8 cellular contexts compared by ENCODE assay signal in genomic region chr14:66715313-66715712, GRCh38.
DNase-seq lines count a peak whose midpoint lies in the region; ATAC-seq and TF ChIP-seq lines count a peak whose summit lies in the region.
"Not testable (repeated sequence)": the region's sequence is repeated elsewhere in the genome, so short reads cannot be mapped to it uniquely, and the experiment has no call there.

No MANE protein-coding gene starts in this region.

- peak overlapping the region; percentile 17; the same call in 1 of the 2 replicates for H3K9ac ChIP-seq in KMS-11

- not testable (repeated sequence) for H3K4me3 ChIP-seq in KMS-11 (IDR thresholded peaks at IDR 0.05; ENCODE audit: insufficient read depth, low read depth, low read length); naive thymus-derived CD4-positive, alpha-beta T cell (ENCODE audit: low read length)

- not testable (repeated sequence) for H3K27me3 Mint-ChIP-seq in T-helper 2 cell treated with Interferon-gamma antibody and Interleukin-4, amounts not matched to agents 5 μg/mL and 100 μg/mL, for 36 hours (ENCODE audit: low read depth); activated CD8-positive, alpha-beta T cell treated with anti-CD3 and anti-CD28 coated beads, Interleukin-2, amount 10 ng/mL, durations not matched to agents 7 days and 5 days (ENCODE audit: low read depth); activated T-helper 2 cell treated with anti-CD3 and anti-CD28 coated beads, Interferon-gamma antibody, Interleukin-2, Interleukin-4, amounts not matched to agents 10 μg/mL and 5 μg/mL and 100 μg/mL, durations not matched to agents 14 hours and 24 hours and 36 hours (ENCODE audit: low read depth); activated naive CD8-positive, alpha-beta T cell treated with anti-CD3 and anti-CD28 coated beads, Interleukin-2, amount 50 U/mL, for 24 hours; naive thymus-derived CD4-positive, alpha-beta T cell; stimulated activated naive CD8-positive, alpha-beta T cell treated with anti-CD3 and anti-CD28 coated beads, Interleukin-15, amount 100 ng/mL, for 72 hours

- not testable (repeated sequence) for H3K36me3 ChIP-seq in KMS-11 (ENCODE audit: insufficient read depth); naive thymus-derived CD4-positive, alpha-beta T cell (ENCODE audit: control insufficient read depth in 2 of 3, insufficient read depth in 3 of 3, low read length in 3 of 3)

- POLR2A ChIA-PET in activated CD8-positive, alpha-beta T cell treated with anti-CD3 and anti-CD28 coated beads, Interleukin-2, amount 10 ng/mL, durations not matched to agents 7 days and 5 days (lab: Charles Lee); naive thymus-derived CD4-positive, alpha-beta T cell (lab: Charles Lee): not testable (repeated sequence)

- peaks cover 15% of the 10 kb centered on the region for H3K9me3 Mint-ChIP-seq in T-helper 2 cell treated with Interferon-gamma antibody and Interleukin-4, amounts not matched to agents 5 μg/mL and 100 μg/mL, for 36 hours
- H3K9me3 Mint-ChIP-seq in activated CD8-positive, alpha-beta T cell treated with anti-CD3 and anti-CD28 coated beads, Interleukin-2, amount 10 ng/mL, durations not matched to agents 7 days and 5 days (ENCODE audit: insufficient read depth): not testable (repeated sequence)
- H3K9me3 Mint-ChIP-seq in activated T-helper 2 cell treated with anti-CD3 and anti-CD28 coated beads, Interferon-gamma antibody, Interleukin-2, Interleukin-4, amounts not matched to agents 10 μg/mL and 5 μg/mL and 100 μg/mL, durations not matched to agents 14 hours and 24 hours and 36 hours: peaks cover 21% of the 10 kb centered on the region
- H3K9me3 Mint-ChIP-seq in activated naive CD8-positive, alpha-beta T cell treated with anti-CD3 and anti-CD28 coated beads, Interleukin-2, amount 50 U/mL, for 24 hours: peaks cover 13% of the 10 kb centered on the region
- peaks cover 0 to 38% (median 14%) of the 10 kb centered on the region in 11 donors for H3K9me3 Mint-ChIP-seq in naive thymus-derived CD4-positive, alpha-beta T cell
- peaks cover 9 to 21% of the 10 kb centered on the region in 2 donors for H3K9me3 Mint-ChIP-seq in stimulated activated naive CD8-positive, alpha-beta T cell treated with anti-CD3 and anti-CD28 coated beads, Interleukin-15, amount 100 ng/mL, for 72 hours

- H3K79me2 ChIP-seq in KMS-11 (ENCODE audit: insufficient read depth, low read depth): not testable (repeated sequence)

- DNase-seq in DMS53 (lab: John Stamatoyannopoulos, UW): peak; percentile 6
- DNase-seq in T-helper 2 cell treated with Interferon-gamma antibody and Interleukin-4, amounts not matched to agents 5 μg/mL and 100 μg/mL, for 36 hours (ENCODE audit: low spot score); activated CD8-positive, alpha-beta T cell treated with anti-CD3 and anti-CD28 coated beads, Interleukin-2, amount 10 ng/mL, durations not matched to agents 7 days and 5 days; activated T-helper 2 cell treated with anti-CD3 and anti-CD28 coated beads, Interferon-gamma antibody, Interleukin-2, Interleukin-4, amounts not matched to agents 10 μg/mL and 5 μg/mL and 100 μg/mL, durations not matched to agents 14 hours and 24 hours and 36 hours (ENCODE audit: low spot score); activated naive CD8-positive, alpha-beta T cell treated with anti-CD3 and anti-CD28 coated beads, Interleukin-2, amount 50 U/mL, for 24 hours; naive thymus-derived CD4-positive, alpha-beta T cell; stimulated activated naive CD8-positive, alpha-beta T cell treated with anti-CD3 and anti-CD28 coated beads, Interleukin-15, amount 100 ng/mL, for 72 hours: not testable (repeated sequence)

- not testable (repeated sequence) for ATAC-seq in activated CD8-positive, alpha-beta T cell treated with anti-CD3 and anti-CD28 coated beads, Interleukin-2, amount 10 ng/mL, durations not matched to agents 7 days and 5 days; activated naive CD8-positive, alpha-beta T cell treated with anti-CD3 and anti-CD28 coated beads, Interleukin-2, amount 50 U/mL, for 24 hours; naive thymus-derived CD4-positive, alpha-beta T cell; stimulated activated naive CD8-positive, alpha-beta T cell treated with anti-CD3 and anti-CD28 coated beads, Interleukin-15, amount 100 ng/mL, for 72 hours

- H3K4me1 Mint-ChIP-seq in T-helper 2 cell treated with Interferon-gamma antibody and Interleukin-4, amounts not matched to agents 5 μg/mL and 100 μg/mL, for 36 hours (ENCODE audit: low read depth): peaks cover 36% of the 10 kb centered on the region
- H3K4me1 Mint-ChIP-seq in activated CD8-positive, alpha-beta T cell treated with anti-CD3 and anti-CD28 coated beads, Interleukin-2, amount 10 ng/mL, durations not matched to agents 7 days and 5 days (ENCODE audit: low read depth): peaks cover 52% of the 10 kb centered on the region
- H3K4me1 Mint-ChIP-seq in activated T-helper 2 cell treated with anti-CD3 and anti-CD28 coated beads, Interferon-gamma antibody, Interleukin-2, Interleukin-4, amounts not matched to agents 10 μg/mL and 5 μg/mL and 100 μg/mL, durations not matched to agents 14 hours and 24 hours and 36 hours (ENCODE audit: low read depth): peaks cover 38% of the 10 kb centered on the region
- H3K4me1 Mint-ChIP-seq in activated naive CD8-positive, alpha-beta T cell treated with anti-CD3 and anti-CD28 coated beads, Interleukin-2, amount 50 U/mL, for 24 hours: peaks cover 40% of the 10 kb centered on the region
- peaks cover 18 to 47% (median 40%) of the 10 kb centered on the region in 7 donors for H3K4me1 Mint-ChIP-seq in naive thymus-derived CD4-positive, alpha-beta T cell
- H3K4me1 Mint-ChIP-seq in stimulated activated naive CD8-positive, alpha-beta T cell treated with anti-CD3 and anti-CD28 coated beads, Interleukin-15, amount 100 ng/mL, for 72 hours: peaks cover 50% of the 10 kb centered on the region

- intact Hi-C loops in activated T-helper 2 cell treated with anti-CD3 and anti-CD28 coated beads, Interferon-gamma antibody, Interleukin-2, Interleukin-4, amounts not matched to agents 10 μg/mL and 5 μg/mL and 100 μg/mL, durations not matched to agents 14 hours and 24 hours and 36 hours (cut with micrococcal nuclease): loop anchor here (10.0 kb wide), 1 partner anchor 201 kb away; no protein-coding TSS in a partner anchor
- intact Hi-C loops in naive thymus-derived CD4-positive, alpha-beta T cell (cut with micrococcal nuclease): loop anchor here in 1 of 2 donors (10.0 kb wide), 1 partner anchor 51 kb away; no protein-coding TSS in a partner anchor

- not testable (repeated sequence) for H3K36me3 Mint-ChIP-seq in T-helper 2 cell treated with Interferon-gamma antibody and Interleukin-4, amounts not matched to agents 5 μg/mL and 100 μg/mL, for 36 hours (ENCODE audit: low read depth)
- H3K36me3 Mint-ChIP-seq in activated CD8-positive, alpha-beta T cell treated with anti-CD3 and anti-CD28 coated beads, Interleukin-2, amount 10 ng/mL, durations not matched to agents 7 days and 5 days (ENCODE audit: low read depth): peaks cover 24% of the 10 kb centered on the region
- H3K36me3 Mint-ChIP-seq in activated T-helper 2 cell treated with anti-CD3 and anti-CD28 coated beads, Interferon-gamma antibody, Interleukin-2, Interleukin-4, amounts not matched to agents 10 μg/mL and 5 μg/mL and 100 μg/mL, durations not matched to agents 14 hours and 24 hours and 36 hours (ENCODE audit: low read depth): peaks cover 12% of the 10 kb centered on the region
- peaks cover 20% of the 10 kb centered on the region for H3K36me3 Mint-ChIP-seq in activated naive CD8-positive, alpha-beta T cell treated with anti-CD3 and anti-CD28 coated beads, Interleukin-2, amount 50 U/mL, for 24 hours (ENCODE audit: low read depth)
- H3K36me3 Mint-ChIP-seq in naive thymus-derived CD4-positive, alpha-beta T cell: peaks cover 7 to 45% (median 26%) of the 10 kb centered on the region in 5 donors

- not testable (repeated sequence) for H4K20me1 ChIP-seq in KMS-11 (ENCODE audit: insufficient read depth)

- not testable (repeated sequence) for H2AFZ ChIP-seq in KMS-11 (ENCODE audit: low read depth)

- peak overlapping the region; percentile 29; the same call in 1 of the 2 replicates for H3K27ac ChIP-seq in KMS-11
- H3K27ac ChIP-seq in naive thymus-derived CD4-positive, alpha-beta T cell (ENCODE audit: low read depth, low read length): not testable (repeated sequence)

- TF ChIP-seq CTCF in KMS-11 (conservative IDR thresholded peaks at IDR 0.05; ENCODE audit: low read depth, low read length): not testable (repeated sequence)

- not testable (repeated sequence) for H3K9me3 ChIP-seq in naive thymus-derived CD4-positive, alpha-beta T cell (ENCODE audit: control insufficient read depth in 2 of 3, low read length in 3 of 3)

- H3K4me3 Mint-ChIP-seq in T-helper 2 cell treated with Interferon-gamma antibody and Interleukin-4, amounts not matched to agents 5 μg/mL and 100 μg/mL, for 36 hours: peak overlapping the region; percentile 67
- peak overlapping the region; percentile 65 for H3K4me3 Mint-ChIP-seq in activated CD8-positive, alpha-beta T cell treated with anti-CD3 and anti-CD28 coated beads, Interleukin-2, amount 10 ng/mL, durations not matched to agents 7 days and 5 days
- peak overlapping the region; percentile 28 for H3K4me3 Mint-ChIP-seq in activated T-helper 2 cell treated with anti-CD3 and anti-CD28 coated beads, Interferon-gamma antibody, Interleukin-2, Interleukin-4, amounts not matched to agents 10 μg/mL and 5 μg/mL and 100 μg/mL, durations not matched to agents 14 hours and 24 hours and 36 hours (ENCODE audit: low read depth)
- not testable (repeated sequence) for H3K4me3 Mint-ChIP-seq in activated naive CD8-positive, alpha-beta T cell treated with anti-CD3 and anti-CD28 coated beads, Interleukin-2, amount 50 U/mL, for 24 hours
- H3K4me3 Mint-ChIP-seq in naive thymus-derived CD4-positive, alpha-beta T cell: peak overlapping the region in 9 of 10 donors; percentile 26 to 73 (median 61)
- peak overlapping the region; percentile 53 for H3K4me3 Mint-ChIP-seq in stimulated activated naive CD8-positive, alpha-beta T cell treated with anti-CD3 and anti-CD28 coated beads, Interleukin-15, amount 100 ng/mL, for 72 hours

- peak overlapping the region; percentile 58 for H3K4me2 ChIP-seq in KMS-11

- H3K27ac Mint-ChIP-seq in T-helper 2 cell treated with Interferon-gamma antibody and Interleukin-4, amounts not matched to agents 5 μg/mL and 100 μg/mL, for 36 hours: peak overlapping the region; percentile 46
- H3K27ac Mint-ChIP-seq in activated CD8-positive, alpha-beta T cell treated with anti-CD3 and anti-CD28 coated beads, Interleukin-2, amount 10 ng/mL, durations not matched to agents 7 days and 5 days: peak overlapping the region; percentile 53
- H3K27ac Mint-ChIP-seq in activated T-helper 2 cell treated with anti-CD3 and anti-CD28 coated beads, Interferon-gamma antibody, Interleukin-2, Interleukin-4, amounts not matched to agents 10 μg/mL and 5 μg/mL and 100 μg/mL, durations not matched to agents 14 hours and 24 hours and 36 hours: peak overlapping the region; percentile 3
- H3K27ac Mint-ChIP-seq in activated naive CD8-positive, alpha-beta T cell treated with anti-CD3 and anti-CD28 coated beads, Interleukin-2, amount 50 U/mL, for 24 hours: peak overlapping the region; percentile 2
- peak overlapping the region in 4 of 9 donors; percentile 1 to 59 (median 10) for H3K27ac Mint-ChIP-seq in naive thymus-derived CD4-positive, alpha-beta T cell
- peak overlapping the region in 1 of 2 donors; percentile 72 for H3K27ac Mint-ChIP-seq in stimulated activated naive CD8-positive, alpha-beta T cell treated with anti-CD3 and anti-CD28 coated beads, Interleukin-15, amount 100 ng/mL, for 72 hours

- peaks cover 35% of the 10 kb centered on the region for H3K4me1 ChIP-seq in KMS-11 (ENCODE audit: low read depth, poor library complexity, severe bottlenecking)
- H3K4me1 ChIP-seq in naive thymus-derived CD4-positive, alpha-beta T cell (ENCODE audit: control insufficient read depth in 2 of 2, insufficient read depth in 2 of 2, low read length in 2 of 2): not testable (repeated sequence)

- CTCF ChIA-PET in activated CD8-positive, alpha-beta T cell treated with anti-CD3 and anti-CD28 coated beads, Interleukin-2, amount 10 ng/mL, durations not matched to agents 7 days and 5 days (lab: Charles Lee); naive thymus-derived CD4-positive, alpha-beta T cell (lab: Charles Lee): not testable (repeated sequence)

- not testable (repeated sequence) for H3K27me3 ChIP-seq in KMS-11 (ENCODE audit: insufficient read depth, low read depth); naive thymus-derived CD4-positive, alpha-beta T cell (ENCODE audit: control insufficient read depth in 2 of 2, insufficient read depth in 2 of 2, low read length in 2 of 2)
